ENCODE assay signal across 1 cellular context in the genomic region with DNA sequence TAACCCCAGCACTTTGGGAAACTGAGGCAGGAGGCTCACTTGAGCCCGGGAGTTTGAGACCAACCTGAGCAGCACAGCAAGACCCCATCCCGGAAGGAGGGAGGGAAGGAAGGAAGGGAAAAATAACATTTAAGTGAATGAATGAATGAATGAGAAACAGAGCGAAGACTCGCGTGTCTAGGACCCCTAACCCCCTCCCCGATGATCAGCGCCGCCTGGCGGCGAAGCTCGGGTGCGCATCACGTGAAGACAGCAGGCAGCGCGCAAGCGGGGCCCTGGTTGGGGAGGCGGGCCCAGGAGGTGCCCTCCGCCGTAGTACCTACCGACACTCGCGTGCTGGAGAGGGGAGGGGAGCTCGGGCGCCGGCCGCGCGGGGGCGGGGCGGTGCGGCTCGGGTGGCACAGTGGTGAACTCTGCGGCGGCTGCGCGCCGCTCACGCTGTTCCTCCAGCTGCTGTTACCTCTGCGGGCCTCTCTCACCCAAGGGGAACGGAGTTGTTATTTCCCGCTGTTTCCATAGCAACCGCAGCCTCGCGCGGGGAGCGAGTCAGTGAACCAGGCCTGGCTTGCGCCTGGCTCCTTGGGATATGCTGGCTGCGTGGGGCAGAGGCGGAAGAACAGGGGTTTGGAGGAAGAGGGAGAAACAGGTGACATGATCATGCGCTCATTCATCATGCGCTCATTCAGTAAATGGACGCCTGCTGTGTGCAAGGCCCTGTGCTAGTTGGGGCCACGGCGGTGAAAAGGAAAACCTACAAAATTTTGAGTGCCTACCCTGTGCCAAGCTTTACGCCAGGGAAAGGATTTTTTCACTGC.
TF ChIP-seq lines count a peak whose summit lies in the region.

No MANE protein-coding gene starts in this region.

TF ChIP-seq in K562, 482 proteins besides CTCF, POLR2A, EP300 and RAD21 (continued from another document and continues in another):
- TF ChIP-seq, protein P1, sequence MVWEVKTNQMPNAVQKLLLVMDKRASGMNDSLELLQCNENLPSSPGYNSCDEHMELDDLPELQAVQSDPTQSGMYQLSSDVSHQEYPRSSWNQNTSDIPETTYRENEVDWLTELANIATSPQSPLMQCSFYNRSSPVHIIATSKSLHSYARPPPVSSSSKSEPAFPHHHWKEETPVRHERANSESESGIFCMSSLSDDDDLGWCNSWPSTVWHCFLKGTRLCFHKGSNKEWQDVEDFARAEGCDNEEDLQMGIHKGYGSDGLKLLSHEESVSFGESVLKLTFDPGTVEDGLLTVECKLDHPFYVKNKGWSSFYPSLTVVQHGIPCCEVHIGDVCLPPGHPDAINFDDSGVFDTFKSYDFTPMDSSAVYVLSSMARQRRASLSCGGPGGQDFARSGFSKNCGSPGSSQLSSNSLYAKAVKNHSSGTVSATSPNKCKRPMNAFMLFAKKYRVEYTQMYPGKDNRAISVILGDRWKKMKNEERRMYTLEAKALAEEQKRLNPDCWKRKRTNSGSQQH (CRISPR knock-in tag; IDR thresholded peaks at IDR 0.05): no peak
- no peak for TF ChIP-seq MEF2D (tag; conservative IDR thresholded peaks at IDR 0.05; ENCODE audit: low read depth)
- TF ChIP-seq ZNF696 (CRISPR knock-in tag; conservative IDR thresholded peaks at IDR 0.05): no peak
- TF ChIP-seq POLR2G (IDR thresholded peaks at IDR 0.05; ENCODE audit: low read depth, low read length): no peak
- TF ChIP-seq BHLHE40 (IDR thresholded peaks at IDR 0.05; ENCODE audit: low read length): peak; percentile 75
- TF ChIP-seq KLF16 (IDR thresholded peaks at IDR 0.05): no peak
- no peak for TF ChIP-seq ZZZ3 (IDR thresholded peaks at IDR 0.05)
- TF ChIP-seq, protein P2, sequence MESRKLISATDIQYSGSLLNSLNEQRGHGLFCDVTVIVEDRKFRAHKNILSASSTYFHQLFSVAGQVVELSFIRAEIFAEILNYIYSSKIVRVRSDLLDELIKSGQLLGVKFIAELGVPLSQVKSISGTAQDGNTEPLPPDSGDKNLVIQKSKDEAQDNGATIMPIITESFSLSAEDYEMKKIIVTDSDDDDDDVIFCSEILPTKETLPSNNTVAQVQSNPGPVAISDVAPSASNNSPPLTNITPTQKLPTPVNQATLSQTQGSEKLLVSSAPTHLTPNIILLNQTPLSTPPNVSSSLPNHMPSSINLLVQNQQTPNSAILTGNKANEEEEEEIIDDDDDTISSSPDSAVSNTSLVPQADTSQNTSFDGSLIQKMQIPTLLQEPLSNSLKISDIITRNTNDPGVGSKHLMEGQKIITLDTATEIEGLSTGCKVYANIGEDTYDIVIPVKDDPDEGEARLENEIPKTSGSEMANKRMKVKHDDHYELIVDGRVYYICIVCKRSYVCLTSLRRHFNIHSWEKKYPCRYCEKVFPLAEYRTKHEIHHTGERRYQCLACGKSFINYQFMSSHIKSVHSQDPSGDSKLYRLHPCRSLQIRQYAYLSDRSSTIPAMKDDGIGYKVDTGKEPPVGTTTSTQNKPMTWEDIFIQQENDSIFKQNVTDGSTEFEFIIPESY (CRISPR knock-in tag; IDR thresholded peaks at IDR 0.05): peak; percentile 90
- no peak for TF ChIP-seq MIER1 (IDR thresholded peaks at IDR 0.05; ENCODE audit: low read depth)
- TF ChIP-seq TEAD4 (IDR thresholded peaks at IDR 0.05; ENCODE audit: low read length): no peak
- no peak for TF ChIP-seq TEAD4 (CRISPR knock-in tag; IDR thresholded peaks at IDR 0.05; ENCODE audit: borderline replicate concordance)
- TF ChIP-seq, protein P3, sequence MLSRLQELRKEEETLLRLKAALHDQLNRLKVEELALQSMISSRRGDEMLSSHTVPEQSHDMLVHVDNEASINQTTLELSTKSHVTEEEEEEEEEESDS (CRISPR knock-in tag; IDR thresholded peaks at IDR 0.05): no peak
- no peak for TF ChIP-seq EWSR1 (IDR thresholded peaks at IDR 0.05; ENCODE audit: borderline replicate concordance, low read depth, partially characterized antibody)
- no peak for TF ChIP-seq HLTF (IDR thresholded peaks at IDR 0.05)
- no peak for TF ChIP-seq FIP1L1 (IDR thresholded peaks at IDR 0.05; ENCODE audit: low read depth, low read length, poor library complexity, severe bottlenecking)
- no peak for TF ChIP-seq SMAD3 (CRISPR knock-in tag; conservative IDR thresholded peaks at IDR 0.05)
- no peak for TF ChIP-seq MTA2 (IDR thresholded peaks at IDR 0.05; ENCODE audit: low read depth)
- no peak for TF ChIP-seq STAG1 (CRISPR knock-in tag; IDR thresholded peaks at IDR 0.05; ENCODE audit: borderline replicate concordance)
- TF ChIP-seq ZNF668 (CRISPR knock-in tag; IDR thresholded peaks at IDR 0.05): no peak
- no peak for TF ChIP-seq BRF1 (IDR thresholded peaks at IDR 0.05; ENCODE audit: borderline replicate concordance, extremely low read depth, insufficient read length)
- TF ChIP-seq, protein P4, sequence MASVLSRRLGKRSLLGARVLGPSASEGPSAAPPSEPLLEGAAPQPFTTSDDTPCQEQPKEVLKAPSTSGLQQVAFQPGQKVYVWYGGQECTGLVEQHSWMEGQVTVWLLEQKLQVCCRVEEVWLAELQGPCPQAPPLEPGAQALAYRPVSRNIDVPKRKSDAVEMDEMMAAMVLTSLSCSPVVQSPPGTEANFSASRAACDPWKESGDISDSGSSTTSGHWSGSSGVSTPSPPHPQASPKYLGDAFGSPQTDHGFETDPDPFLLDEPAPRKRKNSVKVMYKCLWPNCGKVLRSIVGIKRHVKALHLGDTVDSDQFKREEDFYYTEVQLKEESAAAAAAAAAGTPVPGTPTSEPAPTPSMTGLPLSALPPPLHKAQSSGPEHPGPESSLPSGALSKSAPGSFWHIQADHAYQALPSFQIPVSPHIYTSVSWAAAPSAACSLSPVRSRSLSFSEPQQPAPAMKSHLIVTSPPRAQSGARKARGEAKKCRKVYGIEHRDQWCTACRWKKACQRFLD (CRISPR knock-in tag; IDR thresholded peaks at IDR 0.05): no peak
- no peak for TF ChIP-seq PHF21A (IDR thresholded peaks at IDR 0.05; ENCODE audit: borderline replicate concordance, low read depth)
- TF ChIP-seq TEAD2 (tag; IDR thresholded peaks at IDR 0.05): no peak
- no peak for TF ChIP-seq MAZ (CRISPR knock-in tag; conservative IDR thresholded peaks at IDR 0.05 in 1 of 2, IDR thresholded peaks at IDR 0.05 in 1 of 2)
- TF ChIP-seq, protein P5, sequence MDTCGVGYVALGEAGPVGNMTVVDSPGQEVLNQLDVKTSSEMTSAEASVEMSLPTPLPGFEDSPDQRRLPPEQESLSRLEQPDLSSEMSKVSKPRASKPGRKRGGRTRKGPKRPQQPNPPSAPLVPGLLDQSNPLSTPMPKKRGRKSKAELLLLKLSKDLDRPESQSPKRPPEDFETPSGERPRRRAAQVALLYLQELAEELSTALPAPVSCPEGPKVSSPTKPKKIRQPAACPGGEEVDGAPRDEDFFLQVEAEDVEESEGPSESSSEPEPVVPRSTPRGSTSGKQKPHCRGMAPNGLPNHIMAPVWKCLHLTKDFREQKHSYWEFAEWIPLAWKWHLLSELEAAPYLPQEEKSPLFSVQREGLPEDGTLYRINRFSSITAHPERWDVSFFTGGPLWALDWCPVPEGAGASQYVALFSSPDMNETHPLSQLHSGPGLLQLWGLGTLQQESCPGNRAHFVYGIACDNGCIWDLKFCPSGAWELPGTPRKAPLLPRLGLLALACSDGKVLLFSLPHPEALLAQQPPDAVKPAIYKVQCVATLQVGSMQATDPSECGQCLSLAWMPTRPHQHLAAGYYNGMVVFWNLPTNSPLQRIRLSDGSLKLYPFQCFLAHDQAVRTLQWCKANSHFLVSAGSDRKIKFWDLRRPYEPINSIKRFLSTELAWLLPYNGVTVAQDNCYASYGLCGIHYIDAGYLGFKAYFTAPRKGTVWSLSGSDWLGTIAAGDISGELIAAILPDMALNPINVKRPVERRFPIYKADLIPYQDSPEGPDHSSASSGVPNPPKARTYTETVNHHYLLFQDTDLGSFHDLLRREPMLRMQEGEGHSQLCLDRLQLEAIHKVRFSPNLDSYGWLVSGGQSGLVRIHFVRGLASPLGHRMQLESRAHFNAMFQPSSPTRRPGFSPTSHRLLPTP (IDR thresholded peaks at IDR 0.05; ENCODE audit: borderline replicate concordance, extremely low read depth, insufficient read length): no peak
- no peak for TF ChIP-seq SMARCE1 (IDR thresholded peaks at IDR 0.05)
- TF ChIP-seq ZNF316 (IDR thresholded peaks at IDR 0.05): no peak
- peak; percentile 58 for TF ChIP-seq PCBP1 (IDR thresholded peaks at IDR 0.05; ENCODE audit: low read depth, low read length, poor library complexity, severe bottlenecking)
- TF ChIP-seq, protein P6, sequence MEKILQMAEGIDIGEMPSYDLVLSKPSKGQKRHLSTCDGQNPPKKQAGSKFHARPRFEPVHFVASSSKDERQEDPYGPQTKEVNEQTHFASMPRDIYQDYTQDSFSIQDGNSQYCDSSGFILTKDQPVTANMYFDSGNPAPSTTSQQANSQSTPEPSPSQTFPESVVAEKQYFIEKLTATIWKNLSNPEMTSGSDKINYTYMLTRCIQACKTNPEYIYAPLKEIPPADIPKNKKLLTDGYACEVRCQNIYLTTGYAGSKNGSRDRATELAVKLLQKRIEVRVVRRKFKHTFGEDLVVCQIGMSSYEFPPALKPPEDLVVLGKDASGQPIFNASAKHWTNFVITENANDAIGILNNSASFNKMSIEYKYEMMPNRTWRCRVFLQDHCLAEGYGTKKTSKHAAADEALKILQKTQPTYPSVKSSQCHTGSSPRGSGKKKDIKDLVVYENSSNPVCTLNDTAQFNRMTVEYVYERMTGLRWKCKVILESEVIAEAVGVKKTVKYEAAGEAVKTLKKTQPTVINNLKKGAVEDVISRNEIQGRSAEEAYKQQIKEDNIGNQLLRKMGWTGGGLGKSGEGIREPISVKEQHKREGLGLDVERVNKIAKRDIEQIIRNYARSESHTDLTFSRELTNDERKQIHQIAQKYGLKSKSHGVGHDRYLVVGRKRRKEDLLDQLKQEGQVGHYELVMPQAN (IDR thresholded peaks at IDR 0.05; ENCODE audit: borderline replicate concordance): no peak
- TF ChIP-seq RFX1 (IDR thresholded peaks at IDR 0.05): peak; percentile 87
- TF ChIP-seq RBFOX2 (IDR thresholded peaks at IDR 0.05; ENCODE audit: low read depth, low read length): no peak
- no peak for TF ChIP-seq KAT7 (CRISPR knock-in tag; IDR thresholded peaks at IDR 0.05; ENCODE audit: borderline replicate concordance)
- no peak for TF ChIP-seq KHSRP (IDR thresholded peaks at IDR 0.05)
- TF ChIP-seq TOE1 (IDR thresholded peaks at IDR 0.05; ENCODE audit: borderline replicate concordance): no peak
- TF ChIP-seq TOE1 (CRISPR knock-in tag; IDR thresholded peaks at IDR 0.05; ENCODE audit: borderline replicate concordance, low read depth): no peak
- TF ChIP-seq CBFB (CRISPR knock-in tag; IDR thresholded peaks at IDR 0.05): no peak
- TF ChIP-seq ZKSCAN3 (CRISPR knock-in tag; IDR thresholded peaks at IDR 0.05): no peak
- TF ChIP-seq BCOR (IDR thresholded peaks at IDR 0.05): peak; percentile 47; the same call in 1 of the 2 replicates
- TF ChIP-seq NRF1 (conservative IDR thresholded peaks at IDR 0.05 in 1 of 2, IDR thresholded peaks at IDR 0.05 in 1 of 2): peak; percentile 40 to 42; a peak in 2 of 4 replicates
- no peak for TF ChIP-seq EP400 (IDR thresholded peaks at IDR 0.05)
- TF ChIP-seq, protein P7, sequence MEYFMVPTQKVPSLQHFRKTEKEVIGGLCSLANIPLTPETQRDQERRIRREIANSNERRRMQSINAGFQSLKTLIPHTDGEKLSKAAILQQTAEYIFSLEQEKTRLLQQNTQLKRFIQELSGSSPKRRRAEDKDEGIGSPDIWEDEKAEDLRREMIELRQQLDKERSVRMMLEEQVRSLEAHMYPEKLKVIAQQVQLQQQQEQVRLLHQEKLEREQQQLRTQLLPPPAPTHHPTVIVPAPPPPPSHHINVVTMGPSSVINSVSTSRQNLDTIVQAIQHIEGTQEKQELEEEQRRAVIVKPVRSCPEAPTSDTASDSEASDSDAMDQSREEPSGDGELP (CRISPR knock-in tag; IDR thresholded peaks at IDR 0.05; ENCODE audit: borderline replicate concordance): 0 out of 2 replicates have a peak, but pooled peaks have one; percentile 27
- TF ChIP-seq, protein P8, sequence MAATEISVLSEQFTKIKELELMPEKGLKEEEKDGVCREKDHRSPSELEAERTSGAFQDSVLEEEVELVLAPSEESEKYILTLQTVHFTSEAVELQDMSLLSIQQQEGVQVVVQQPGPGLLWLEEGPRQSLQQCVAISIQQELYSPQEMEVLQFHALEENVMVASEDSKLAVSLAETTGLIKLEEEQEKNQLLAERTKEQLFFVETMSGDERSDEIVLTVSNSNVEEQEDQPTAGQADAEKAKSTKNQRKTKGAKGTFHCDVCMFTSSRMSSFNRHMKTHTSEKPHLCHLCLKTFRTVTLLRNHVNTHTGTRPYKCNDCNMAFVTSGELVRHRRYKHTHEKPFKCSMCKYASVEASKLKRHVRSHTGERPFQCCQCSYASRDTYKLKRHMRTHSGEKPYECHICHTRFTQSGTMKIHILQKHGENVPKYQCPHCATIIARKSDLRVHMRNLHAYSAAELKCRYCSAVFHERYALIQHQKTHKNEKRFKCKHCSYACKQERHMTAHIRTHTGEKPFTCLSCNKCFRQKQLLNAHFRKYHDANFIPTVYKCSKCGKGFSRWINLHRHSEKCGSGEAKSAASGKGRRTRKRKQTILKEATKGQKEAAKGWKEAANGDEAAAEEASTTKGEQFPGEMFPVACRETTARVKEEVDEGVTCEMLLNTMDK (IDR thresholded peaks at IDR 0.05; ENCODE audit: borderline replicate concordance, insufficient read depth, low read depth, low read length, poor library complexity, severe bottlenecking): peak; percentile 36
- TF ChIP-seq, protein P9, sequence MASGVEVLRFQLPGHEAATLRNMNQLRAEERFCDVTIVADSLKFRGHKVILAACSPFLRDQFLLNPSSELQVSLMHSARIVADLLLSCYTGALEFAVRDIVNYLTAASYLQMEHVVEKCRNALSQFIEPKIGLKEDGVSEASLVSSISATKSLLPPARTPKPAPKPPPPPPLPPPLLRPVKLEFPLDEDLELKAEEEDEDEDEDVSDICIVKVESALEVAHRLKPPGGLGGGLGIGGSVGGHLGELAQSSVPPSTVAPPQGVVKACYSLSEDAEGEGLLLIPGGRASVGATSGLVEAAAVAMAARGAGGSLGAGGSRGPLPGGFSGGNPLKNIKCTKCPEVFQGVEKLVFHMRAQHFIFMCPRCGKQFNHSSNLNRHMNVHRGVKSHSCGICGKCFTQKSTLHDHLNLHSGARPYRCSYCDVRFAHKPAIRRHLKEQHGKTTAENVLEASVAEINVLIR (CRISPR knock-in tag; IDR thresholded peaks at IDR 0.05): no peak
- TF ChIP-seq SAFB (IDR thresholded peaks at IDR 0.05; ENCODE audit: borderline replicate concordance, low read depth, low read length): no peak
- TF ChIP-seq GTF2F1 (IDR thresholded peaks at IDR 0.05; ENCODE audit: low read depth, low read length): no peak
